1 cellular context compared by ENCODE assay signal in genomic region chr7:100156331-100157068, GRCh38.
TF ChIP-seq lines count a peak whose summit lies in the region.

No MANE protein-coding gene starts in this region.

TF ChIP-seq in K562, 482 proteins besides CTCF, POLR2A, EP300 and RAD21 (continues in another document):
- no peak for TF ChIP-seq ZNF140 (CRISPR knock-in tag; IDR thresholded peaks at IDR 0.05)
- TF ChIP-seq ERF (CRISPR knock-in tag; IDR thresholded peaks at IDR 0.05), result 0 out of 2 replicates have a peak, but pooled peaks have one; percentile 0
- TF ChIP-seq VEZF1 (CRISPR knock-in tag; IDR thresholded peaks at IDR 0.05), result 0 out of 2 replicates have a peak, but pooled peaks have one; percentile 30
- TF ChIP-seq ELK3 (CRISPR knock-in tag; IDR thresholded peaks at IDR 0.05), result no peak
- TF ChIP-seq THAP7 (CRISPR knock-in tag; IDR thresholded peaks at IDR 0.05), result no peak
- no peak for TF ChIP-seq NR2C1 (IDR thresholded peaks at IDR 0.05)
- TF ChIP-seq NR2C1 (tag; IDR thresholded peaks at IDR 0.05), result no peak
- TF ChIP-seq SP1 (CRISPR knock-in tag; IDR thresholded peaks at IDR 0.05), result no peak
- TF ChIP-seq ZNF133 (CRISPR knock-in tag; IDR thresholded peaks at IDR 0.05), result no peak
- no peak for TF ChIP-seq ZNF280A (IDR thresholded peaks at IDR 0.05; ENCODE audit: low read depth, partially characterized antibody)
- no peak for TF ChIP-seq THRAP3 (IDR thresholded peaks at IDR 0.05; ENCODE audit: borderline replicate concordance)
- TF ChIP-seq TAF9B (IDR thresholded peaks at IDR 0.05; ENCODE audit: partially characterized antibody), result no peak
- TF ChIP-seq GTF2E2 (tag; IDR thresholded peaks at IDR 0.05), result no peak
- TF ChIP-seq SIRT6 (IDR thresholded peaks at IDR 0.05; ENCODE audit: low read depth, low read length), result no peak
- no peak for TF ChIP-seq SFPQ (IDR thresholded peaks at IDR 0.05; ENCODE audit: low read depth, low read length)
- no peak for TF ChIP-seq L3MBTL2 (IDR thresholded peaks at IDR 0.05)
- no peak for TF ChIP-seq ZNF318 (IDR thresholded peaks at IDR 0.05; ENCODE audit: borderline replicate concordance in 1 of 2, low read depth in 1 of 2)
- no peak for TF ChIP-seq RNF2 (IDR thresholded peaks at IDR 0.05)
- TF ChIP-seq POLR2G (IDR thresholded peaks at IDR 0.05; ENCODE audit: low read depth, low read length), result peak; percentile 57
- TF ChIP-seq ZNF146 (CRISPR knock-in tag; IDR thresholded peaks at IDR 0.05; ENCODE audit: unreplicated experiment), result no peak
- TF ChIP-seq WHSC1 (IDR thresholded peaks at IDR 0.05; ENCODE audit: low read length), result no peak
- no peak for TF ChIP-seq ZNF655 (CRISPR knock-in tag; IDR thresholded peaks at IDR 0.05)
- no peak for TF ChIP-seq MXI1 (IDR thresholded peaks at IDR 0.05; ENCODE audit: low read depth, low read length)
- no peak for TF ChIP-seq SAFB (IDR thresholded peaks at IDR 0.05; ENCODE audit: borderline replicate concordance, low read depth, low read length)
- no peak for TF ChIP-seq ATF7 (IDR thresholded peaks at IDR 0.05)
- no peak for TF ChIP-seq MITF (IDR thresholded peaks at IDR 0.05)
- TF ChIP-seq ZNF76 (CRISPR knock-in tag; IDR thresholded peaks at IDR 0.05; ENCODE audit: borderline replicate concordance), result no peak
- TF ChIP-seq SRSF9 (IDR thresholded peaks at IDR 0.05; ENCODE audit: borderline replicate concordance, low read depth, low read length), result no peak
- TF ChIP-seq ZKSCAN1 (IDR thresholded peaks at IDR 0.05; ENCODE audit: low read depth, low read length), result no peak
- no peak for TF ChIP-seq HDAC6 (IDR thresholded peaks at IDR 0.05; ENCODE audit: low read depth, low read length)
